ENCODE assay signal across 1 cellular context in the genomic region with DNA sequence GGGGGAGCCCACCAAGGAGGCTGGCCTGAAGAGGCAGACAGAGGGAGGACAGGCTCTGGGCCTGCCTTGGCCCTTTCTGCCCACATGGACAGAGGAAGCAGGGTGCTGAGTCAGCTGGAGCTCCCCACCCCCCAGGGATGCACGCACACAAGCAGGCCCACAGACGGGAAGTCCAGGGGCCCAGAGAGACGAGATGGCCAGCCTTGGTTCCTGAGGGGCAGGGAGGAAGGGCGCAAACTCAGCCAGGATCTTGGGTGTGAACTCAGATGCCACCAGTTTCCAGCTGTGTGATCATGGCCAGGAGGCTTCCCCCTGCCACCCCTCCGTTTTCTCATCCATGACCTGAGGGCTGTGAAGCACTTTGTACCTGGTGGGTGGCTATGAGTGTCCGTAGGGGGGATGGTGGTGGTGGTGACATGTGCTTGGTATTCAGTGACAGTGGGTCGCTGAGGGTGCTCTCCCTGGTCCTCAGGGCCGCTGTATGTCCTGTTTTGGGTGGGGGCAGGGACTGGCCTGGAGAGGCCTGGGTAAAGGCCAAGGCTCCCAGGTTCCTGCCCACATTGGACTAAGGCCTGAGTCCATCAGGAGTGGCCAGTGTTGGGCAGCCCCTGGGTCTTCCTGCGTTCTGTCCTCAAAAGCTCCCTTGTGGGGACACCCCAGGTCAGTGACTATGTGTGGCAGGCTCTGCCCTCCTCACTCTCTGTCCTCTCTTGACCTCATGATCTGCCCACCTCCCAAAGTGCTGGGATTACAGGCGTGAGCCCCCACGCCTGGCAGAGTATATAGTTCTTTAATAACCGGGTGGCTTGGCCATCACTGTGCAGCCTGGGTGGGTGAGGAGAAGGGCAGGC.
TF ChIP-seq lines count a peak whose summit lies in the region.

No MANE protein-coding gene starts in this region.

TF ChIP-seq in GM23338, 12 proteins besides CTCF, POLR2A, EP300 and RAD21 (continued from another document):
- TF ChIP-seq, protein P1, sequence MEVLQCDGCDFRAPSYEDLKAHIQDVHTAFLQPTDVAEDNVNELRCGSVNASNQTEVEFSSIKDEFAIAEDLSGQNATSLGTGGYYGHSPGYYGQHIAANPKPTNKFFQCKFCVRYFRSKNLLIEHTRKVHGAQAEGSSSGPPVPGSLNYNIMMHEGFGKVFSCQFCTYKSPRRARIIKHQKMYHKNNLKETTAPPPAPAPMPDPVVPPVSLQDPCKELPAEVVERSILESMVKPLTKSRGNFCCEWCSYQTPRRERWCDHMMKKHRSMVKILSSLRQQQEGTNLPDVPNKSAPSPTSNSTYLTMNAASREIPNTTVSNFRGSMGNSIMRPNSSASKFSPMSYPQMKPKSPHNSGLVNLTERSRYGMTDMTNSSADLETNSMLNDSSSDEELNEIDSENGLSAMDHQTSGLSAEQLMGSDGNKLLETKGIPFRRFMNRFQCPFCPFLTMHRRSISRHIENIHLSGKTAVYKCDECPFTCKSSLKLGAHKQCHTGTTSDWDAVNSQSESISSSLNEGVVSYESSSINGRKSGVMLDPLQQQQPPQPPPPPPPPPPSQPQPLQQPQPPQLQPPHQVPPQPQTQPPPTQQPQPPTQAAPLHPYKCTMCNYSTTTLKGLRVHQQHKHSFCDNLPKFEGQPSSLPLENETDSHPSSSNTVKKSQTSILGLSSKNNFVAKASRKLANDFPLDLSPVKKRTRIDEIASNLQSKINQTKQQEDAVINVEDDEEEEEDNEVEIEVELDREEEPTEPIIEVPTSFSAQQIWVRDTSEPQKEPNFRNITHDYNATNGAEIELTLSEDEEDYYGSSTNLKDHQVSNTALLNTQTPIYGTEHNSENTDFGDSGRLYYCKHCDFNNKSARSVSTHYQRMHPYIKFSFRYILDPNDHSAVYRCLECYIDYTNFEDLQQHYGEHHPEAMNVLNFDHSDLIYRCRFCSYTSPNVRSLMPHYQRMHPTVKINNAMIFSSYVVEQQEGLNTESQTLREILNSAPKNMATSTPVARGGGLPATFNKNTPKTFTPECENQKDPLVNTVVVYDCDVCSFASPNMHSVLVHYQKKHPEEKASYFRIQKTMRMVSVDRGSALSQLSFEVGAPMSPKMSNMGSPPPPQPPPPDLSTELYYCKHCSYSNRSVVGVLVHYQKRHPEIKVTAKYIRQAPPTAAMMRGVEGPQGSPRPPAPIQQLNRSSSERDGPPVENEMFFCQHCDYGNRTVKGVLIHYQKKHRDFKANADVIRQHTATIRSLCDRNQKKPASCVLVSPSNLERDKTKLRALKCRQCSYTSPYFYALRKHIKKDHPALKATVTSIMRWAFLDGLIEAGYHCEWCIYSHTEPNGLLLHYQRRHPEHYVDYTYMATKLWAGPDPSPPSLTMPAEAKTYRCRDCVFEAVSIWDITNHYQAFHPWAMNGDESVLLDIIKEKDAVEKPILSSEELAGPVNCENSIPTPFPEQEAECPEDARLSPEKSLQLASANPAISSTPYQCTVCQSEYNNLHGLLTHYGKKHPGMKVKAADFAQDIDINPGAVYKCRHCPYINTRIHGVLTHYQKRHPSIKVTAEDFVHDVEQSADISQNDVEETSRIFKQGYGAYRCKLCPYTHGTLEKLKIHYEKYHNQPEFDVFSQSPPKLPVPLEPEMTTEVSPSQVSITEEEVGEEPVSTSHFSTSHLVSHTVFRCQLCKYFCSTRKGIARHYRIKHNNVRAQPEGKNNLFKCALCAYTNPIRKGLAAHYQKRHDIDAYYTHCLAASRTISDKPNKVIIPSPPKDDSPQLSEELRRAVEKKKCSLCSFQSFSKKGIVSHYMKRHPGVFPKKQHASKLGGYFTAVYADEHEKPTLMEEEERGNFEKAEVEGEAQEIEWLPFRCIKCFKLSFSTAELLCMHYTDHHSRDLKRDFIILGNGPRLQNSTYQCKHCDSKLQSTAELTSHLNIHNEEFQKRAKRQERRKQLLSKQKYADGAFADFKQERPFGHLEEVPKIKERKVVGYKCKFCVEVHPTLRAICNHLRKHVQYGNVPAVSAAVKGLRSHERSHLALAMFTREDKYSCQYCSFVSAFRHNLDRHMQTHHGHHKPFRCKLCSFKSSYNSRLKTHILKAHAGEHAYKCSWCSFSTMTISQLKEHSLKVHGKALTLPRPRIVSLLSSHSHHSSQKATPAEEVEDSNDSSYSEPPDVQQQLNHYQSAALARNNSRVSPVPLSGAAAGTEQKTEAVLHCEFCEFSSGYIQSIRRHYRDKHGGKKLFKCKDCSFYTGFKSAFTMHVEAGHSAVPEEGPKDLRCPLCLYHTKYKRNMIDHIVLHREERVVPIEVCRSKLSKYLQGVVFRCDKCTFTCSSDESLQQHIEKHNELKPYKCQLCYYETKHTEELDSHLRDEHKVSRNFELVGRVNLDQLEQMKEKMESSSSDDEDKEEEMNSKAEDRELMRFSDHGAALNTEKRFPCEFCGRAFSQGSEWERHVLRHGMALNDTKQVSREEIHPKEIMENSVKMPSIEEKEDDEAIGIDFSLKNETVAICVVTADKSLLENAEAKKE (CRISPR knock-in tag; IDR thresholded peaks at IDR 0.05), result no peak
- TF ChIP-seq, protein P2, sequence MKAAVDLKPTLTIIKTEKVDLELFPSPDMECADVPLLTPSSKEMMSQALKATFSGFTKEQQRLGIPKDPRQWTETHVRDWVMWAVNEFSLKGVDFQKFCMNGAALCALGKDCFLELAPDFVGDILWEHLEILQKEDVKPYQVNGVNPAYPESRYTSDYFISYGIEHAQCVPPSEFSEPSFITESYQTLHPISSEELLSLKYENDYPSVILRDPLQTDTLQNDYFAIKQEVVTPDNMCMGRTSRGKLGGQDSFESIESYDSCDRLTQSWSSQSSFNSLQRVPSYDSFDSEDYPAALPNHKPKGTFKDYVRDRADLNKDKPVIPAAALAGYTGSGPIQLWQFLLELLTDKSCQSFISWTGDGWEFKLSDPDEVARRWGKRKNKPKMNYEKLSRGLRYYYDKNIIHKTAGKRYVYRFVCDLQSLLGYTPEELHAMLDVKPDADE (IDR thresholded peaks at IDR 0.05), result no peak
- TF ChIP-seq POLR2AphosphoS5 (IDR thresholded peaks at IDR 0.05; ENCODE audit: low read depth), result no peak
- TF ChIP-seq JUNB (IDR thresholded peaks at IDR 0.05; ENCODE audit: unreplicated experiment), result no peak
- TF ChIP-seq, protein P3, sequence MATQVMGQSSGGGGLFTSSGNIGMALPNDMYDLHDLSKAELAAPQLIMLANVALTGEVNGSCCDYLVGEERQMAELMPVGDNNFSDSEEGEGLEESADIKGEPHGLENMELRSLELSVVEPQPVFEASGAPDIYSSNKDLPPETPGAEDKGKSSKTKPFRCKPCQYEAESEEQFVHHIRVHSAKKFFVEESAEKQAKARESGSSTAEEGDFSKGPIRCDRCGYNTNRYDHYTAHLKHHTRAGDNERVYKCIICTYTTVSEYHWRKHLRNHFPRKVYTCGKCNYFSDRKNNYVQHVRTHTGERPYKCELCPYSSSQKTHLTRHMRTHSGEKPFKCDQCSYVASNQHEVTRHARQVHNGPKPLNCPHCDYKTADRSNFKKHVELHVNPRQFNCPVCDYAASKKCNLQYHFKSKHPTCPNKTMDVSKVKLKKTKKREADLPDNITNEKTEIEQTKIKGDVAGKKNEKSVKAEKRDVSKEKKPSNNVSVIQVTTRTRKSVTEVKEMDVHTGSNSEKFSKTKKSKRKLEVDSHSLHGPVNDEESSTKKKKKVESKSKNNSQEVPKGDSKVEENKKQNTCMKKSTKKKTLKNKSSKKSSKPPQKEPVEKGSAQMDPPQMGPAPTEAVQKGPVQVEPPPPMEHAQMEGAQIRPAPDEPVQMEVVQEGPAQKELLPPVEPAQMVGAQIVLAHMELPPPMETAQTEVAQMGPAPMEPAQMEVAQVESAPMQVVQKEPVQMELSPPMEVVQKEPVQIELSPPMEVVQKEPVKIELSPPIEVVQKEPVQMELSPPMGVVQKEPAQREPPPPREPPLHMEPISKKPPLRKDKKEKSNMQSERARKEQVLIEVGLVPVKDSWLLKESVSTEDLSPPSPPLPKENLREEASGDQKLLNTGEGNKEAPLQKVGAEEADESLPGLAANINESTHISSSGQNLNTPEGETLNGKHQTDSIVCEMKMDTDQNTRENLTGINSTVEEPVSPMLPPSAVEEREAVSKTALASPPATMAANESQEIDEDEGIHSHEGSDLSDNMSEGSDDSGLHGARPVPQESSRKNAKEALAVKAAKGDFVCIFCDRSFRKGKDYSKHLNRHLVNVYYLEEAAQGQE (IDR thresholded peaks at IDR 0.05; ENCODE audit: unreplicated experiment), result no peak
- no peak for TF ChIP-seq CREB1 (CRISPR knock-in tag; IDR thresholded peaks at IDR 0.05; ENCODE audit: low read depth)
- TF ChIP-seq ZNF114 (CRISPR knock-in tag; IDR thresholded peaks at IDR 0.05), result no peak
